Comparison of ENCODE assay signal across 8 cellular contexts in genomic region chr7:64316031-64316742, GRCh38. TPM values are rescaled to one million over a fixed set of nuclear protein-coding genes. Genes with fewer than 3 reads are reported as not detected.
DNase-seq lines count a peak whose midpoint lies in the region; ATAC-seq and TF ChIP-seq lines count a peak whose summit lies in the region.
"Not testable (repeated sequence)": the region's sequence is repeated elsewhere in the genome, so short reads cannot be mapped to it uniquely, and the experiment has no call there.

No MANE protein-coding gene starts in this region.

- peak overlapping the region; percentile 91 for H3K4me3 ChIP-seq in ACC112 (ENCODE audit: low read depth, low read length)
- H3K4me3 ChIP-seq in DOHH2 (ENCODE audit: low read length), result peak overlapping the region; percentile 94
- H3K4me3 ChIP-seq in endodermal cell (ENCODE audit: low read length), result peak overlapping the region; percentile 89

- H3K9ac ChIP-seq in endodermal cell (ENCODE audit: extremely low read depth, low read length, poor library complexity, severe bottlenecking), result not testable (repeated sequence)

- ATAC-seq in T-cell (replicated peaks in 1 of 4); natural killer cell: not testable (repeated sequence)

- CTCF ChIA-PET in T-cell (lab: Charles Lee), result interaction anchor here (0.5 to 1.4 kb wide), 3 partner anchors 9 to 13 kb away, joined by 3 to 5 read pairs (median 4); no protein-coding TSS in a partner anchor
- CTCF ChIA-PET in activated CD4-positive, alpha-beta memory T cell treated with anti-CD3 and anti-CD28 coated beads, Interleukin-2, amount 10 ng/mL, durations not matched to agents 7 days and 5 days (lab: Charles Lee), result not testable (repeated sequence)

- intact Hi-C loops in natural killer cell (cut with micrococcal nuclease), result loop anchor here (10.0 kb wide), 1 partner anchor 479 kb away; the partner anchor contains the start of gene ZNF138

- not testable (repeated sequence) for H3K36me3 ChIP-seq in ACC112 (ENCODE audit: insufficient read depth, low read length); endodermal cell (ENCODE audit: control insufficient read depth, insufficient read depth, low read length)
- H3K36me3 ChIP-seq in DOHH2 (ENCODE audit: control insufficient read depth, low read length), result peaks cover 53% of the 10 kb centered on the region

- not testable (repeated sequence) for H3K9me3 Mint-ChIP-seq in T-cell; activated naive CD8-positive, alpha-beta T cell (ENCODE audit: low read depth); natural killer cell
- peaks cover 25% of the 10 kb centered on the region for H3K9me3 Mint-ChIP-seq in activated CD4-positive, alpha-beta memory T cell treated with anti-CD3 and anti-CD28 coated beads, Interleukin-2, amount 10 ng/mL, durations not matched to agents 7 days and 5 days
- peaks cover 84% of the 10 kb centered on the region for H3K9me3 Mint-ChIP-seq in endodermal cell

- not testable (repeated sequence) for H3K9me2 ChIP-seq in DOHH2 (replicated peaks; ENCODE audit: control insufficient read depth, low read length)

- H3K4me1 Mint-ChIP-seq in T-cell, result peaks cover 42 to 47% (median 47%) of the 10 kb centered on the region in 3 donors
- H3K4me1 Mint-ChIP-seq in activated CD4-positive, alpha-beta memory T cell treated with anti-CD3 and anti-CD28 coated beads, Interleukin-2, amount 10 ng/mL, durations not matched to agents 7 days and 5 days, result peaks cover 30% of the 10 kb centered on the region
- peaks cover 26% of the 10 kb centered on the region for H3K4me1 Mint-ChIP-seq in activated naive CD8-positive, alpha-beta T cell (ENCODE audit: low read depth)
- H3K4me1 Mint-ChIP-seq in endodermal cell, result not testable (repeated sequence)
- H3K4me1 Mint-ChIP-seq in natural killer cell, result peaks cover 29 to 39% of the 10 kb centered on the region in 2 donors

- H3K4me2 ChIP-seq in DOHH2 (ENCODE audit: low read length), result peak overlapping the region; percentile 82

- H2AFZ ChIP-seq in ACC112 (ENCODE audit: low read length, unreplicated experiment), result not testable (repeated sequence)

- peak; percentile 36 for DNase-seq in NCI-H2029 (lab: John Stamatoyannopoulos, UW)
- not testable (repeated sequence) for DNase-seq in T-cell; activated CD4-positive, alpha-beta memory T cell treated with anti-CD3 and anti-CD28 coated beads, Interleukin-2, amount 10 ng/mL, durations not matched to agents 7 days and 5 days; endodermal cell; natural killer cell

- POLR2A ChIA-PET in T-cell (lab: Charles Lee), result not testable (repeated sequence)
- POLR2A ChIA-PET in activated CD4-positive, alpha-beta memory T cell treated with anti-CD3 and anti-CD28 coated beads, Interleukin-2, amount 10 ng/mL, durations not matched to agents 7 days and 5 days (lab: Charles Lee), result interaction anchor here (2.4 to 4.4 kb wide), 3 partner anchors 9 to 350 kb away, joined by 11 to 34 read pairs (median 32); partner anchors contain the start of genes ZNF107 and ZNF680

- H3K27ac Mint-ChIP-seq in T-cell, result peak overlapping the region in 1 of 2 donors; percentile 44
- H3K27ac Mint-ChIP-seq in activated CD4-positive, alpha-beta memory T cell treated with anti-CD3 and anti-CD28 coated beads, Interleukin-2, amount 10 ng/mL, durations not matched to agents 7 days and 5 days; endodermal cell; natural killer cell: not testable (repeated sequence)
- peak overlapping the region; percentile 10 for H3K27ac Mint-ChIP-seq in activated naive CD8-positive, alpha-beta T cell

- H3K4me1 ChIP-seq in ACC112 (ENCODE audit: control insufficient read depth, insufficient read depth, low read length, unreplicated experiment); endodermal cell (ENCODE audit: control insufficient read depth, insufficient read depth, low read length): not testable (repeated sequence)
- peaks cover 59% of the 10 kb centered on the region for H3K4me1 ChIP-seq in DOHH2 (ENCODE audit: control insufficient read depth, low read length)

- H4K20me1 ChIP-seq in DOHH2 (ENCODE audit: control insufficient read depth, insufficient read depth, low read depth, low read length), result not testable (repeated sequence)

- peak overlapping the region; percentile 48 to 94 (median 59) for H3K4me3 Mint-ChIP-seq in T-cell
- H3K4me3 Mint-ChIP-seq in activated CD4-positive, alpha-beta memory T cell treated with anti-CD3 and anti-CD28 coated beads, Interleukin-2, amount 10 ng/mL, durations not matched to agents 7 days and 5 days, result peak overlapping the region; percentile 14
- H3K4me3 Mint-ChIP-seq in activated naive CD8-positive, alpha-beta T cell, result peak overlapping the region; percentile 98
- H3K4me3 Mint-ChIP-seq in endodermal cell, result not testable (repeated sequence)
- peak overlapping the region; percentile 69 for H3K4me3 Mint-ChIP-seq in natural killer cell

- H3K27ac ChIP-seq in ACC112 (ENCODE audit: low read depth, low read length); endodermal cell (ENCODE audit: low read depth, low read length): not testable (repeated sequence)
- peak overlapping the region; percentile 10; the same call in 1 of the 2 replicates for H3K27ac ChIP-seq in DOHH2 (ENCODE audit: low read depth, low read length)

- H3K9me3 ChIP-seq in DOHH2 (ENCODE audit: control insufficient read depth, insufficient read depth, low read length), result peaks cover 16% of the 10 kb centered on the region; the same call in 1 of the 2 replicates
- peaks cover 42% of the 10 kb centered on the region for H3K9me3 ChIP-seq in endodermal cell (ENCODE audit: control insufficient read depth, low read length)

- H3K27me3 ChIP-seq in ACC112 (ENCODE audit: insufficient read depth, low read length); DOHH2 (ENCODE audit: control insufficient read depth, low read length); endodermal cell (ENCODE audit: control insufficient read depth, insufficient read depth, low read length, poor library complexity, severe bottlenecking): not testable (repeated sequence)

- H3K79me2 ChIP-seq in ACC112 (ENCODE audit: control insufficient read depth, insufficient read depth, low read length, unreplicated experiment) (peaks cover 62% of the 10 kb centered on the region), DOHH2 (ENCODE audit: control insufficient read depth, low read length) (peaks cover 74% of the 10 kb centered on the region)

- WGBS in endodermal cell (ENCODE audit: insufficient coverage in 1 of 2, insufficient read length in 1 of 2), 2 experiments, result 70% methylated on average over 1 of the region's 1 CpG; no CpG with 5 or more reads in 1 of the 2 experiments

- peaks cover 29% of the 10 kb centered on the region for H3K36me3 Mint-ChIP-seq in T-cell
- H3K36me3 Mint-ChIP-seq in activated CD4-positive, alpha-beta memory T cell treated with anti-CD3 and anti-CD28 coated beads, Interleukin-2, amount 10 ng/mL, durations not matched to agents 7 days and 5 days (ENCODE audit: low read depth), result peaks cover 51% of the 10 kb centered on the region
- peaks cover 12% of the 10 kb centered on the region for H3K36me3 Mint-ChIP-seq in activated naive CD8-positive, alpha-beta T cell
- H3K36me3 Mint-ChIP-seq in endodermal cell (ENCODE audit: low read depth); natural killer cell: not testable (repeated sequence)

- peaks cover 17% of the 10 kb centered on the region for H3F3A ChIP-seq in DOHH2 (ENCODE audit: control insufficient read depth, insufficient read depth)

- not testable (repeated sequence) for TF ChIP-seq CTCF in DOHH2 (IDR thresholded peaks at IDR 0.05; ENCODE audit: low read depth, low read length, poor library complexity, severe bottlenecking); endodermal cell (conservative IDR thresholded peaks at IDR 0.05); natural killer cell (IDR thresholded peaks at IDR 0.05)

- H3K27me3 Mint-ChIP-seq in T-cell; activated CD4-positive, alpha-beta memory T cell treated with anti-CD3 and anti-CD28 coated beads, Interleukin-2, amount 10 ng/mL, durations not matched to agents 7 days and 5 days; activated naive CD8-positive, alpha-beta T cell; endodermal cell (ENCODE audit: insufficient read depth); natural killer cell (ENCODE audit: low read depth in 2 of 2): not testable (repeated sequence)

RNA-seq across cellular contexts. Expression of gene ZNF736, which starts 2.4 kb away (rescaled TPM):
- total RNA-seq in T-cell (10 to 100 TPM; 21.8 to 31.2 (median 24.2) TPM), endodermal cell (not detected), natural killer cell (10 to 100 TPM; 19.6 to 26.6 (median 22.7) TPM)
- 10 to 100 TPM; 22.5 to 24.5 TPM for total RNA-seq in activated CD4-positive, alpha-beta memory T cell treated with anti-CD3 and anti-CD28 coated beads, Interleukin-2, amount 10 ng/mL, durations not matched to agents 7 days and 5 days
- polyA plus RNA-seq in endodermal cell (2013, experiment 1 of 2), result 5.9 TPM
- 5.2 TPM for polyA plus RNA-seq in endodermal cell (2013, experiment 2 of 2)

Comparison
In these comparisons a context has a peak if more than half of its experiments do, and no peak if none do; other contexts are left out.
1. RNA of gene ZNF736, which starts 2.4 kb away (total RNA-seq): 22.5 to 24.5 TPM in activated CD4-positive, alpha-beta memory T cell treated with anti-CD3 and anti-CD28 coated beads, Interleukin-2, amount 10 ng/mL, durations not matched to agents 7 days and 5 days, 21.8 to 31.2 TPM in T-cell and 19.6 to 26.6 TPM in natural killer cell; not detected in endodermal cell; every median in the first group is over 10 times any median in the second.
2. Peak in every context shown above with its lines, with median percentiles within 50 percentile points of each other: H3K4me3 ChIP-seq.